In genomic region chr12:124006582-124007170, GRCh38 we compare ENCODE assay signal across 10 cellular contexts.
DNase-seq lines count a peak whose midpoint lies in the region; ATAC-seq, FAIRE-seq and TF ChIP-seq lines count a peak whose summit lies in the region.
"Had no signal": no experiment of that assay in that cellular context is flagged by ENCODE, and none has a peak within 500 bp of the region (broad histone marks: within the 10 kb centered on the region; RNA-seq: fewer than 3 reads in every experiment).

No MANE protein-coding gene starts in this region.

- TF ChIP-seq CTCF in D721Med (IDR thresholded peaks at IDR 0.05; ENCODE audit: insufficient read depth, missing control alignments): no peak

- ATAC-seq in HG02852 (IDR thresholded peaks at IDR 0.05; ENCODE audit: unreplicated experiment) (peak; percentile 61), GM19455 (IDR thresholded peaks at IDR 0.05; ENCODE audit: unreplicated experiment) (no peak)
- ATAC-seq: A549 had no signal

- DNase-seq in activated CD4-positive, alpha-beta T cell treated with anti-CD3 and anti-CD28 coated beads for 4 hours: peak; percentile 6 to 15
- no peak for DNase-seq in activated CD4-positive, alpha-beta T cell treated with anti-CD3 and anti-CD28 coated beads for 1 hour
- DNase-seq in activated naive CD4-positive, alpha-beta T cell treated with anti-CD3 and anti-CD28 coated beads, Interleukin-2, amount 50 U/mL, for 16 hours: peak; percentile 38
- DNase-seq in stimulated activated CD4-positive, alpha-beta T cell treated with anti-CD3 and anti-CD28 coated beads, Interleukin-4, amount 100 ng/mL, for 1 hour: peak; percentile 32
- DNase-seq in D721Med (ENCODE audit: insufficient read length, low spot score): no peak
- DNase-seq in NK-92 treated with Interleukin-12 subunit alpha and Interleukin-12 subunit beta, amount 100 ng/mL, for 24 hours (lab: John Stamatoyannopoulos, UW): no peak
- DNase-seq: HCEC 1CT had no signal

- FAIRE-seq in D721Med (lab: Jason Lieb, UNC): no peak
- FAIRE-seq: A549 had no signal

Comparison
In these comparisons a context has a peak if more than half of its experiments do, and no peak if none do; other contexts are left out.
1. DNase-seq: peak in activated CD4-positive, alpha-beta T cell treated with anti-CD3 and anti-CD28 coated beads for 4 hours (2 of 2), activated naive CD4-positive, alpha-beta T cell treated with anti-CD3 and anti-CD28 coated beads, Interleukin-2, amount 50 U/mL, for 16 hours (single experiment) and stimulated activated CD4-positive, alpha-beta T cell treated with anti-CD3 and anti-CD28 coated beads, Interleukin-4, amount 100 ng/mL, for 1 hour (single experiment); none in activated CD4-positive, alpha-beta T cell treated with anti-CD3 and anti-CD28 coated beads for 1 hour (single experiment), D721Med (single experiment) and NK-92 treated with Interleukin-12 subunit alpha and Interleukin-12 subunit beta, amount 100 ng/mL, for 24 hours (single experiment).